In genomic region chr6:125749864-125750691, GRCh38 we compare ENCODE assay signal across 7 cellular contexts. TPM values are rescaled to one million over a fixed set of nuclear protein-coding genes. Genes with fewer than 3 reads are reported as not detected.
DNase-seq lines count a peak whose midpoint lies in the region; ATAC-seq and TF ChIP-seq lines count a peak whose summit lies in the region.

No MANE protein-coding gene starts in this region.

- H3K36me3 ChIP-seq in HCT116 (ENCODE audit: control insufficient read depth in 1 of 2, insufficient read depth in 2 of 2, low read length in 2 of 2) (no peaks in the 10 kb centered on the region), mucosa of rectum (ENCODE audit: control insufficient read depth in 2 of 2, insufficient read depth in 2 of 2, low read length in 2 of 2) (no peaks in the 10 kb centered on the region)

- peaks cover 82% of the 10 kb centered on the region for H3K27me3 Mint-ChIP-seq in dendritic cell treated with granulocyte-macrophage colony-stimulating factor and Interleukin-4, amounts not matched to agents 40 ng/mL and 50 ng/mL, for 4 days

- TF ChIP-seq POLR2A in HCT116 (IDR thresholded peaks at IDR 0.05; ENCODE audit: borderline replicate concordance, extremely low read depth, insufficient read depth, insufficient read length) = no peak

- CTCF ChIA-PET in HCT116 (lab: Charles Lee) = interaction anchor here (1.5 kb wide), 1 partner anchor 206 kb away, joined by 4 read pairs; the partner anchor contains the start of gene HINT3

- H3K36me3 Mint-ChIP-seq in dendritic cell treated with granulocyte-macrophage colony-stimulating factor and Interleukin-4, amounts not matched to agents 40 ng/mL and 50 ng/mL, for 4 days (ENCODE audit: low read depth) = no peaks in the 10 kb centered on the region

- H3K27ac ChIP-seq in HCT116 (ENCODE audit: low read depth, low read length) = no peak overlapping the region
- peak overlapping the region in 1 of 2 donors; percentile 45 for H3K27ac ChIP-seq in mucosa of rectum (ENCODE audit: low read depth in 2 of 2, low read length in 2 of 2)

- H3K27ac Mint-ChIP-seq in dendritic cell treated with granulocyte-macrophage colony-stimulating factor and Interleukin-4, amounts not matched to agents 40 ng/mL and 50 ng/mL, for 4 days = no peak overlapping the region

- RAD21 ChIA-PET in HCT116 (lab: Charles Lee; ENCODE audit: low non-redundant PET in 1 of 2, low total read pairs in 2 of 2, uncharacterized antibody in 2 of 2, unreplicated experiment in 2 of 2) = no interaction called here

- H3K4me3 Mint-ChIP-seq in dendritic cell treated with granulocyte-macrophage colony-stimulating factor and Interleukin-4, amounts not matched to agents 40 ng/mL and 50 ng/mL, for 4 days = peak overlapping the region; percentile 68

- H3K4me3 ChIP-seq in HCT116 (replicated peaks in 1 of 2; ENCODE audit: low read depth in 1 of 2, low read length in 2 of 2) (peak overlapping the region in 1 of 2 experiments; percentile 47; a peak in 3 of 4 replicates), mucosa of rectum (ENCODE audit: low read length in 2 of 2) (peak overlapping the region; percentile 77 to 86)

- H3K9ac ChIP-seq in HCT116 (ENCODE audit: low read length) (no peak overlapping the region), mucosa of rectum (ENCODE audit: low read depth in 1 of 2, low read length in 2 of 2) (peak overlapping the region in 1 of 2 donors; percentile 70)

- H4K20me1 ChIP-seq in HCT116 (ENCODE audit: insufficient read depth) = no peaks in the 10 kb centered on the region

- no TSS peak for BruUV-seq in HCT116 (replicated peaks; lab: Mats Ljungman, UMichigan)

- peak overlapping the region; percentile 69 for H3K4me2 ChIP-seq in HCT116 (ENCODE audit: low read length)

- POLR2A ChIA-PET in HCT116 (lab: Charles Lee) = no interaction called here

- peaks cover 60% of the 10 kb centered on the region for H3K27me3 ChIP-seq in HCT116 (ENCODE audit: insufficient read depth, low read length)
- peaks cover 61 to 76% of the 10 kb centered on the region in 2 donors for H3K27me3 ChIP-seq in mucosa of rectum (ENCODE audit: control insufficient read depth in 2 of 2, insufficient read depth in 2 of 2, low read length in 2 of 2)

- H2AFZ ChIP-seq in HCT116 (ENCODE audit: low read depth, low read length, poor library complexity, severe bottlenecking) = peak overlapping the region; percentile 30

- no peaks in the 10 kb centered on the region for H3K9me3 ChIP-seq in HCT116 (ENCODE audit: control insufficient read depth in 1 of 2, insufficient read depth in 1 of 2, low read depth in 1 of 2, low read length in 2 of 2)
- H3K9me3 ChIP-seq in mucosa of rectum (ENCODE audit: control insufficient read depth in 2 of 2, low read length in 2 of 2) = no peaks in the 10 kb centered on the region

- no peak for TF ChIP-seq CTCF in HCT116 (IDR thresholded peaks at IDR 0.05 in 2 of 3, conservative IDR thresholded peaks at IDR 0.05 in 1 of 3; ENCODE audit: borderline replicate concordance in 1 of 3, insufficient read depth in 1 of 3, low read depth in 2 of 3, low read length in 2 of 3)

- intact Hi-C loops in HCT116 (cut with micrococcal nuclease) = loop anchor here (5.0 kb wide), 1 partner anchor 883 kb away; no protein-coding TSS in a partner anchor
- intact Hi-C loops in dendritic cell treated with granulocyte-macrophage colony-stimulating factor and Interleukin-4, amounts not matched to agents 40 ng/mL and 50 ng/mL, for 4 days (cut with micrococcal nuclease) = no loop called here

- ATAC-seq in HCT116 (no peak), HG02885 (IDR thresholded peaks at IDR 0.05; ENCODE audit: poor library complexity, unreplicated experiment) (no peak)

- TF ChIP-seq RAD21 in HCT116 (IDR thresholded peaks at IDR 0.05; ENCODE audit: low read depth) = no peak

- H3K4me1 ChIP-seq in HCT116 (ENCODE audit: control insufficient read depth in 1 of 2, insufficient read depth in 2 of 2, low read length in 2 of 2) = peaks cover 0 to 10% of the 10 kb centered on the region in 2 experiments; a peak in 2 of 4 replicates
- H3K4me1 ChIP-seq in mucosa of rectum (ENCODE audit: control insufficient read depth in 2 of 2, insufficient read depth in 2 of 2, low read length in 2 of 2) = peaks cover 16 to 17% of the 10 kb centered on the region in 2 donors

- no peaks in the 10 kb centered on the region for H3K9me2 ChIP-seq in HCT116 (ENCODE audit: insufficient read depth)

- no peaks in the 10 kb centered on the region for H3K9me3 Mint-ChIP-seq in dendritic cell treated with granulocyte-macrophage colony-stimulating factor and Interleukin-4, amounts not matched to agents 40 ng/mL and 50 ng/mL, for 4 days

- H3K79me2 ChIP-seq in HCT116 (ENCODE audit: insufficient read depth, low read length) = no peaks in the 10 kb centered on the region

- DNase-seq in HCT116 (ENCODE audit: low read depth, low spot score) (no peak), NCI-H82 treated with DMSO at 0.1 percent for 48 hours (lab: John Stamatoyannopoulos, UW; ENCODE audit: unreplicated experiment) (peak; percentile 63), NOMO-1 (lab: John Stamatoyannopoulos, UW; ENCODE audit: unreplicated experiment in 2 of 2) (no peak), HK-2 (ENCODE audit: unreplicated experiment) (no peak)

- peaks cover 33% of the 10 kb centered on the region for H3K4me1 Mint-ChIP-seq in dendritic cell treated with granulocyte-macrophage colony-stimulating factor and Interleukin-4, amounts not matched to agents 40 ng/mL and 50 ng/mL, for 4 days (ENCODE audit: low read depth)

TF ChIP-seq in HCT116, 20 proteins besides CTCF, POLR2A, EP300 and RAD21:
- TF ChIP-seq ATF3 (IDR thresholded peaks at IDR 0.05) (no peak), EGR1 (IDR thresholded peaks at IDR 0.05; ENCODE audit: low read depth) (no peak), YY1 (IDR thresholded peaks at IDR 0.05; ENCODE audit: extremely low read depth, insufficient replicate concordance, low read depth, low read length) (no peak), ELF1 (IDR thresholded peaks at IDR 0.05; ENCODE audit: borderline replicate concordance, low read depth) (no peak), SIN3A (IDR thresholded peaks at IDR 0.05; ENCODE audit: low read depth) (no peak), REST (IDR thresholded peaks at IDR 0.05; ENCODE audit: low read depth) (no peak), POLR2AphosphoS5 (IDR thresholded peaks at IDR 0.05; ENCODE audit: low read depth, low read length) (no peak), ZNF274 (IDR thresholded peaks at IDR 0.05; ENCODE audit: low read depth, low read length) (no peak)

RNA-seq across cellular contexts. Expression of gene HEY2, which starts 0.6 kb away (rescaled TPM):
- not detected for total RNA-seq in HCT116 (2021; ENCODE audit: unreplicated experiment)
- 0.04 TPM in 1 of 2 replicates, not detected in the other for polyA plus RNA-seq in HCT116 (2012)

RNA-seq across cellular contexts. Expression of gene NCOA7, which starts 40.7 kb away (rescaled TPM):
- total RNA-seq in HCT116 (2021; ENCODE audit: unreplicated experiment) = 13.8 TPM
- 7.7 and 8.6 TPM in 2 replicates for polyA plus RNA-seq in HCT116 (2012)
